Comparison of ENCODE assay signal across 1 cellular context in genomic region chr7:133714654-133715053, GRCh38.
TF ChIP-seq lines count a peak whose summit lies in the region.

No MANE protein-coding gene starts in this region.

TF ChIP-seq in HepG2, 621 proteins besides CTCF, POLR2A, EP300 and RAD21 (continued from another document and continues in another):
- TF ChIP-seq ZNF318 (CRISPR knock-in tag; IDR thresholded peaks at IDR 0.05) = no peak
- TF ChIP-seq DDIT3 (CRISPR knock-in tag; IDR thresholded peaks at IDR 0.05) = no peak
- TF ChIP-seq ZSCAN31 (CRISPR knock-in tag; IDR thresholded peaks at IDR 0.05; ENCODE audit: low read depth) = no peak
- TF ChIP-seq ZBTB21 (CRISPR knock-in tag; IDR thresholded peaks at IDR 0.05) = no peak
- 0 out of 2 replicates have a peak, but pooled peaks have one; percentile 26 for TF ChIP-seq FOXA3 (CRISPR knock-in tag; IDR thresholded peaks at IDR 0.05)
- TF ChIP-seq ARNT2 (CRISPR knock-in tag; IDR thresholded peaks at IDR 0.05; ENCODE audit: low read depth) = no peak
- TF ChIP-seq RFXAP (CRISPR knock-in tag; IDR thresholded peaks at IDR 0.05; ENCODE audit: borderline replicate concordance) = no peak
- TF ChIP-seq ZNF235 (CRISPR knock-in tag; IDR thresholded peaks at IDR 0.05; ENCODE audit: borderline replicate concordance) = no peak
- no peak for TF ChIP-seq U2AF1 (optimal IDR thresholded peaks at IDR 0.05; ENCODE audit: low read depth, low read length)
- TF ChIP-seq RCOR2 (CRISPR knock-in tag; IDR thresholded peaks at IDR 0.05) = peak; percentile 42; the same call in 1 of the 2 replicates
- TF ChIP-seq ZNF331 (CRISPR knock-in tag; IDR thresholded peaks at IDR 0.05) = peak; percentile 23; the same call in 1 of the 2 replicates
- TF ChIP-seq ZNF724P (CRISPR knock-in tag; IDR thresholded peaks at IDR 0.05; ENCODE audit: borderline replicate concordance) = no peak
- peak; percentile 86 for TF ChIP-seq ESRRA (CRISPR knock-in tag; IDR thresholded peaks at IDR 0.05; ENCODE audit: low read depth)
- no peak for TF ChIP-seq MTERF4 (CRISPR knock-in tag; IDR thresholded peaks at IDR 0.05)
- TF ChIP-seq ZMYM4 (CRISPR knock-in tag; IDR thresholded peaks at IDR 0.05) = peak; percentile 78
- TF ChIP-seq ZNF512B (CRISPR knock-in tag; IDR thresholded peaks at IDR 0.05; ENCODE audit: borderline replicate concordance) = no peak
- no peak for TF ChIP-seq NFYB (CRISPR knock-in tag; IDR thresholded peaks at IDR 0.05)
- no peak for TF ChIP-seq NFYC (CRISPR knock-in tag; IDR thresholded peaks at IDR 0.05)
- no peak for TF ChIP-seq ZNF616 (CRISPR knock-in tag; IDR thresholded peaks at IDR 0.05; ENCODE audit: low read depth)
- TF ChIP-seq, protein P1, sequence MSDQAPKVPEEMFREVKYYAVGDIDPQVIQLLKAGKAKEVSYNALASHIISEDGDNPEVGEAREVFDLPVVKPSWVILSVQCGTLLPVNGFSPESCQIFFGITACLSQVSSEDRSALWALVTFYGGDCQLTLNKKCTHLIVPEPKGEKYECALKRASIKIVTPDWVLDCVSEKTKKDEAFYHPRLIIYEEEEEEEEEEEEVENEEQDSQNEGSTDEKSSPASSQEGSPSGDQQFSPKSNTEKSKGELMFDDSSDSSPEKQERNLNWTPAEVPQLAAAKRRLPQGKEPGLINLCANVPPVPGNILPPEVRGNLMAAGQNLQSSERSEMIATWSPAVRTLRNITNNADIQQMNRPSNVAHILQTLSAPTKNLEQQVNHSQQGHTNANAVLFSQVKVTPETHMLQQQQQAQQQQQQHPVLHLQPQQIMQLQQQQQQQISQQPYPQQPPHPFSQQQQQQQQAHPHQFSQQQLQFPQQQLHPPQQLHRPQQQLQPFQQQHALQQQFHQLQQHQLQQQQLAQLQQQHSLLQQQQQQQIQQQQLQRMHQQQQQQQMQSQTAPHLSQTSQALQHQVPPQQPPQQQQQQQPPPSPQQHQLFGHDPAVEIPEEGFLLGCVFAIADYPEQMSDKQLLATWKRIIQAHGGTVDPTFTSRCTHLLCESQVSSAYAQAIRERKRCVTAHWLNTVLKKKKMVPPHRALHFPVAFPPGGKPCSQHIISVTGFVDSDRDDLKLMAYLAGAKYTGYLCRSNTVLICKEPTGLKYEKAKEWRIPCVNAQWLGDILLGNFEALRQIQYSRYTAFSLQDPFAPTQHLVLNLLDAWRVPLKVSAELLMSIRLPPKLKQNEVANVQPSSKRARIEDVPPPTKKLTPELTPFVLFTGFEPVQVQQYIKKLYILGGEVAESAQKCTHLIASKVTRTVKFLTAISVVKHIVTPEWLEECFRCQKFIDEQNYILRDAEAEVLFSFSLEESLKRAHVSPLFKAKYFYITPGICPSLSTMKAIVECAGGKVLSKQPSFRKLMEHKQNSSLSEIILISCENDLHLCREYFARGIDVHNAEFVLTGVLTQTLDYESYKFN (CRISPR knock-in tag; conservative IDR thresholded peaks at IDR 0.05) = peak; percentile 30; the same call in 1 of the 2 replicates
- TF ChIP-seq, protein P2, sequence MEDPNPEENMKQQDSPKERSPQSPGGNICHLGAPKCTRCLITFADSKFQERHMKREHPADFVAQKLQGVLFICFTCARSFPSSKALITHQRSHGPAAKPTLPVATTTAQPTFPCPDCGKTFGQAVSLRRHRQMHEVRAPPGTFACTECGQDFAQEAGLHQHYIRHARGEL (CRISPR knock-in tag; IDR thresholded peaks at IDR 0.05) = no peak
- no peak for TF ChIP-seq ZNF777 (CRISPR knock-in tag; IDR thresholded peaks at IDR 0.05)
- no peak for TF ChIP-seq MAX (IDR thresholded peaks at IDR 0.05)
- TF ChIP-seq CREBL2 (CRISPR knock-in tag; IDR thresholded peaks at IDR 0.05; ENCODE audit: borderline replicate concordance) = no peak
- TF ChIP-seq PITX1 (CRISPR knock-in tag; IDR thresholded peaks at IDR 0.05) = no peak
- TF ChIP-seq, protein P3, sequence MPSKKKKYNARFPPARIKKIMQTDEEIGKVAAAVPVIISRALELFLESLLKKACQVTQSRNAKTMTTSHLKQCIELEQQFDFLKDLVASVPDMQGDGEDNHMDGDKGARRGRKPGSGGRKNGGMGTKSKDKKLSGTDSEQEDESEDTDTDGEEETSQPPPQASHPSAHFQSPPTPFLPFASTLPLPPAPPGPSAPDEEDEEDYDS (CRISPR knock-in tag; IDR thresholded peaks at IDR 0.05) = no peak
- no peak for TF ChIP-seq ZNF20 (CRISPR knock-in tag; IDR thresholded peaks at IDR 0.05)
- TF ChIP-seq ARID5B (CRISPR knock-in tag; IDR thresholded peaks at IDR 0.05) = peak; percentile 51
- TF ChIP-seq CBX5 (CRISPR knock-in tag; IDR thresholded peaks at IDR 0.05; ENCODE audit: borderline replicate concordance) = no peak
- TF ChIP-seq ZNF460 (CRISPR knock-in tag; IDR thresholded peaks at IDR 0.05; ENCODE audit: borderline replicate concordance) = no peak
- TF ChIP-seq, protein P4, sequence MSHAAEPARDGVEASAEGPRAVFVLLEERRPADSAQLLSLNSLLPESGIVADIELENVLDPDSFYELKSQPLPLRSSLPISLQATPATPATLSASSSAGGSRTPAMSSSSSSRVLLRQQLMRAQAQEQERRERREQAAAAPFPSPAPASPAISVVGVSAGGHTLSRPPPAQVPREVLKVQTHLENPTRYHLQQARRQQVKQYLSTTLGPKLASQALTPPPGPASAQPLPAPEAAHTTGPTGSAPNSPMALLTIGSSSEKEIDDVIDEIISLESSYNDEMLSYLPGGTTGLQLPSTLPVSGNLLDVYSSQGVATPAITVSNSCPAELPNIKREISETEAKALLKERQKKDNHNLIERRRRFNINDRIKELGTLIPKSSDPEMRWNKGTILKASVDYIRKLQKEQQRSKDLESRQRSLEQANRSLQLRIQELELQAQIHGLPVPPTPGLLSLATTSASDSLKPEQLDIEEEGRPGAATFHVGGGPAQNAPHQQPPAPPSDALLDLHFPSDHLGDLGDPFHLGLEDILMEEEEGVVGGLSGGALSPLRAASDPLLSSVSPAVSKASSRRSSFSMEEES (CRISPR knock-in tag; IDR thresholded peaks at IDR 0.05) = no peak
- no peak for TF ChIP-seq ZNF10 (CRISPR knock-in tag; IDR thresholded peaks at IDR 0.05; ENCODE audit: borderline replicate concordance, low read depth)
- no peak for TF ChIP-seq YEATS2 (CRISPR knock-in tag; IDR thresholded peaks at IDR 0.05; ENCODE audit: borderline replicate concordance)
- TF ChIP-seq SOX13 (IDR thresholded peaks at IDR 0.05) = no peak
- TF ChIP-seq SOX13 (CRISPR knock-in tag; conservative IDR thresholded peaks at IDR 0.05 in 1 of 2, IDR thresholded peaks at IDR 0.05 in 1 of 2) = peak in 1 of 2 experiments; percentile 51; a peak in 1 of 4 replicates
- no peak for TF ChIP-seq NR2F2 (IDR thresholded peaks at IDR 0.05; ENCODE audit: borderline replicate concordance, low read depth)
